Comparison of ENCODE assay signal across 23 cellular contexts in genomic region chr10:61890430-61890829, GRCh38. TPM values are rescaled to one million over a fixed set of nuclear protein-coding genes. Genes with fewer than 3 reads are reported as not detected.
DNase-seq lines count a peak whose midpoint lies in the region; ATAC-seq, FAIRE-seq and TF ChIP-seq lines count a peak whose summit lies in the region.
"Had no signal": no experiment of that assay in that cellular context is flagged by ENCODE, and none has a peak within 500 bp of the region (broad histone marks: within the 10 kb centered on the region; RNA-seq: fewer than 3 reads in every experiment).

No MANE protein-coding gene starts in this region.

- H3K4me3 Mint-ChIP-seq in HFFc6, result peak overlapping the region; percentile 21; the same call in 1 of the 2 replicates
- H3K4me3 Mint-ChIP-seq: CD4-positive, alpha-beta T cell had no signal

- DNase-seq in EL (peak; percentile 46), HFFc6 (peak; percentile 33), adipocyte (ENCODE audit: low read depth) (peak; percentile 44), keratinocyte (ENCODE audit: low read depth, low spot score) (no peak), urothelium cell line (ENCODE audit: low spot score) (no peak), MM.1S (no peak)
- DNase-seq in activated CD4-positive, alpha-beta T cell treated with anti-CD3 and anti-CD28 coated beads, Interleukin-2, amount 50 U/mL, for 1 hour, result no peak
- DNase-seq: AML-193; CD4-positive, alpha-beta T cell; NCI-H1105; NCI-H146; NCI-H1930; NCI-H2107; NCI-H524; NCI-H774; Right ventricle myocardium superior had no signal

- H3K27me3 ChIP-seq in adipocyte (replicated peaks; ENCODE audit: control insufficient read depth, insufficient read depth, low read length) (no peaks in the 10 kb centered on the region), keratinocyte (ENCODE audit: control insufficient read depth, extremely low read depth, insufficient read depth, low read length) (no peaks in the 10 kb centered on the region), MM.1S (replicated peaks; ENCODE audit: insufficient read depth, low read length) (no peaks in the 10 kb centered on the region)
- H3K27me3 ChIP-seq: BLaER1 treated with 17β-estradiol and CSF1 and Interleukin-3, amounts not matched to agents 10 nM and 100 nM; SJSA1 had no signal

- H3K9me3 ChIP-seq in adipocyte (ENCODE audit: control insufficient read depth, low read length) (no peaks in the 10 kb centered on the region), keratinocyte (ENCODE audit: control insufficient read depth, low read depth, low read length) (no peaks in the 10 kb centered on the region), MM.1S (replicated peaks; ENCODE audit: insufficient read depth, low read length) (no peaks in the 10 kb centered on the region)
- H3K9me3 ChIP-seq: HAP-1, SJSA1 had no signal

- no peaks in the 10 kb centered on the region for H3F3A ChIP-seq in MM.1S (ENCODE audit: insufficient read depth, low read length)

- H3K27me3 Mint-ChIP-seq in HFFc6 (ENCODE audit: insufficient read depth), result peaks cover 2% of the 10 kb centered on the region; the same call in 1 of the 2 replicates
- H3K27me3 Mint-ChIP-seq: CD4-positive, alpha-beta T cell had no signal

- no peaks in the 10 kb centered on the region for H3K9me1 ChIP-seq in keratinocyte (ENCODE audit: control insufficient read depth, extremely low read depth, insufficient read depth, low read length)

- H3K79me2 ChIP-seq in keratinocyte (ENCODE audit: control insufficient read depth, insufficient read depth, low read length), result no peaks in the 10 kb centered on the region
- no peaks in the 10 kb centered on the region for H3K79me2 ChIP-seq in MM.1S (ENCODE audit: low read length)

- ATAC-seq in HG03139 (IDR thresholded peaks at IDR 0.05; ENCODE audit: unreplicated experiment), result no peak

- FAIRE-seq in keratinocyte (lab: Jason Lieb, UNC), result no peak
- FAIRE-seq in urothelium cell line (lab: Jason Lieb, UNC), result no peak
- FAIRE-seq: D721Med, GM12892 had no signal

- H3K4me2 ChIP-seq in keratinocyte (ENCODE audit: control insufficient read depth, extremely low read depth, insufficient read depth, low read depth, low read length) (peak overlapping the region; percentile 66), MM.1S (ENCODE audit: low read depth, low read length) (no peak overlapping the region)
- H3K4me2 ChIP-seq: BLaER1 treated with 17β-estradiol and CSF1 and Interleukin-3, amounts not matched to agents 10 nM and 100 nM had no signal

- H4K20me1 ChIP-seq in keratinocyte (ENCODE audit: control insufficient read depth, extremely low read depth, insufficient read depth, low read length) (no peaks in the 10 kb centered on the region), MM.1S (ENCODE audit: insufficient read depth, low read length) (no peaks in the 10 kb centered on the region)
- H4K20me1 ChIP-seq: BLaER1 treated with 17β-estradiol and CSF1 and Interleukin-3, amounts not matched to agents 10 nM and 100 nM had no signal

- no peak overlapping the region for H3K27ac Mint-ChIP-seq in HFFc6
- H3K27ac Mint-ChIP-seq: CD4-positive, alpha-beta T cell had no signal

- no peaks in the 10 kb centered on the region for H3K9me3 Mint-ChIP-seq in HFFc6
- H3K9me3 Mint-ChIP-seq: CD4-positive, alpha-beta T cell had no signal

- no peaks in the 10 kb centered on the region for H3K9me2 ChIP-seq in MM.1S (replicated peaks; ENCODE audit: insufficient read depth, low read length)

- H3K27ac ChIP-seq in keratinocyte (ENCODE audit: control insufficient read depth, insufficient read depth, low read length) (peak overlapping the region; percentile 60), MM.1S (ENCODE audit: low read length) (no peak overlapping the region)
- H3K27ac ChIP-seq: BLaER1 treated with 17β-estradiol and CSF1 and Interleukin-3, amounts not matched to agents 10 nM and 100 nM; HL-60; SJSA1 had no signal

- H3K4me1 ChIP-seq in adipocyte (ENCODE audit: control insufficient read depth, insufficient read depth, low read length) (no peaks in the 10 kb centered on the region), keratinocyte (ENCODE audit: control insufficient read depth, extremely low read depth, insufficient read depth, low read length) (peaks cover 30% of the 10 kb centered on the region), MM.1S (ENCODE audit: low read length) (no peaks in the 10 kb centered on the region)
- H3K4me1 ChIP-seq: BLaER1 treated with 17β-estradiol and CSF1 and Interleukin-3, amounts not matched to agents 10 nM and 100 nM; SJSA1 had no signal

- TF ChIP-seq CTCF in HFFc6 (IDR thresholded peaks at IDR 0.05) (no peak), keratinocyte (optimal IDR thresholded peaks at IDR 0.05 in 1 of 3, IDR thresholded peaks at IDR 0.05 in 1 of 3, conservative IDR thresholded peaks at IDR 0.05 in 1 of 3; ENCODE audit: extremely low read depth in 1 of 3, insufficient read depth in 2 of 3, low read length in 3 of 3) (no peak), MM.1S (IDR thresholded peaks at IDR 0.05; ENCODE audit: low read length) (no peak)

- peaks cover 36% of the 10 kb centered on the region for H3K4me1 Mint-ChIP-seq in HFFc6 (ENCODE audit: low read depth)

- H3K36me3 Mint-ChIP-seq in HFFc6 (ENCODE audit: low read depth), result no peaks in the 10 kb centered on the region

- dilution Hi-C loops in keratinocyte (cut with MboI; ENCODE audit: extremely low pct_ligation_motif_present, low sequenced_read_pairs), result no loop called here

- H3K36me3 ChIP-seq in adipocyte (ENCODE audit: control insufficient read depth, insufficient read depth, low read length, severe bottlenecking), result no peaks in the 10 kb centered on the region
- no peaks in the 10 kb centered on the region for H3K36me3 ChIP-seq in keratinocyte (ENCODE audit: control insufficient read depth in 2 of 2, extremely low read depth in 1 of 2, insufficient read depth in 2 of 2, low read length in 2 of 2)
- no peaks in the 10 kb centered on the region for H3K36me3 ChIP-seq in MM.1S (replicated peaks; ENCODE audit: insufficient read depth, low read length)
- H3K36me3 ChIP-seq: BLaER1 treated with 17β-estradiol and CSF1 and Interleukin-3, amounts not matched to agents 10 nM and 100 nM; HAP-1; SJSA1 had no signal

- H3K4me3 ChIP-seq in adipocyte (ENCODE audit: low read length), result no peak overlapping the region
- H3K4me3 ChIP-seq in keratinocyte (ENCODE audit: control insufficient read depth in 2 of 3, extremely low read depth in 1 of 3, insufficient read depth in 2 of 3, low read depth in 1 of 3, low read length in 3 of 3), result peak overlapping the region in 2 of 3 experiments; percentile 16 to 53
- no peak overlapping the region for H3K4me3 ChIP-seq in MM.1S (ENCODE audit: low read length)
- H3K4me3 ChIP-seq: BLaER1 treated with 17β-estradiol and CSF1 and Interleukin-3, amounts not matched to agents 10 nM and 100 nM; HAP-1; SJSA1 had no signal

- peak overlapping the region; percentile 47 for H2AFZ ChIP-seq in keratinocyte (ENCODE audit: control insufficient read depth, low read length)
- H2AFZ ChIP-seq in MM.1S (ENCODE audit: low read length), result no peak overlapping the region

- no peak overlapping the region for H3K9ac ChIP-seq in adipocyte (ENCODE audit: low read length)
- no peak overlapping the region for H3K9ac ChIP-seq in keratinocyte (ENCODE audit: control insufficient read depth, extremely low read depth, insufficient read depth, low read length)
- no peak overlapping the region for H3K9ac ChIP-seq in MM.1S (ENCODE audit: low read length)
- H3K9ac ChIP-seq: BLaER1 treated with 17β-estradiol and CSF1 and Interleukin-3, amounts not matched to agents 10 nM and 100 nM had no signal

RNA-seq across cellular contexts. Expression of gene ARID5B, which starts 11.1 kb away (rescaled TPM):
- 100 to 1,000 TPM; 102 to 142 (median 131) TPM for total RNA-seq in HFFc6 (2021; fragmentation: NEBNext Ultra II Directional; extraction: Animal tissue kit (Norgen Biotek cat#: 25700))
- 5.1 to 7.0 TPM (median 5.4 TPM) in 3 replicates for polyA plus RNA-seq in keratinocyte
- polyA plus RNA-seq in keratinocyte (2011; ENCODE audit: low read depth), result 21.8 TPM
- 2.6 and 3.8 TPM in 2 replicates for polyA plus RNA-seq in keratinocyte (2011; cell fraction: cytosol; rRNA removed)
- 10.2 TPM in 2 replicates for polyA plus RNA-seq in keratinocyte (2011; cell fraction: nucleus; rRNA removed)
- polyA plus RNA-seq in keratinocyte (2012; ENCODE audit: low replicate concordance), result 6.4 and 15.8 TPM in 2 replicates
- 15.2 to 37.1 TPM (median 28.8 TPM) in 3 replicates for polyA minus RNA-seq in keratinocyte
- 6.1 TPM for polyA minus RNA-seq in keratinocyte (2011; cell fraction: cytosol; rRNA and poly(A)+ RNA removed)
- 24.1 and 47.5 TPM in 2 replicates for polyA minus RNA-seq in keratinocyte (2011; cell fraction: nucleus; rRNA and poly(A)+ RNA removed)

Comparison
In these comparisons a context has a peak if more than half of its experiments do, and no peak if none do; other contexts are left out.
1. DNase-seq: peak in EL (single experiment), HFFc6 (single experiment) and adipocyte (single experiment); none in keratinocyte (single experiment), urothelium cell line (single experiment), activated CD4-positive, alpha-beta T cell treated with anti-CD3 and anti-CD28 coated beads, Interleukin-2, amount 50 U/mL, for 1 hour (single experiment) and MM.1S (single experiment).
2. H3K4me3 ChIP-seq: peak in keratinocyte (2 of 3); none in adipocyte (single experiment) and MM.1S (single experiment).